Comparison of ENCODE assay signal across 8 cellular contexts in the genomic region with DNA sequence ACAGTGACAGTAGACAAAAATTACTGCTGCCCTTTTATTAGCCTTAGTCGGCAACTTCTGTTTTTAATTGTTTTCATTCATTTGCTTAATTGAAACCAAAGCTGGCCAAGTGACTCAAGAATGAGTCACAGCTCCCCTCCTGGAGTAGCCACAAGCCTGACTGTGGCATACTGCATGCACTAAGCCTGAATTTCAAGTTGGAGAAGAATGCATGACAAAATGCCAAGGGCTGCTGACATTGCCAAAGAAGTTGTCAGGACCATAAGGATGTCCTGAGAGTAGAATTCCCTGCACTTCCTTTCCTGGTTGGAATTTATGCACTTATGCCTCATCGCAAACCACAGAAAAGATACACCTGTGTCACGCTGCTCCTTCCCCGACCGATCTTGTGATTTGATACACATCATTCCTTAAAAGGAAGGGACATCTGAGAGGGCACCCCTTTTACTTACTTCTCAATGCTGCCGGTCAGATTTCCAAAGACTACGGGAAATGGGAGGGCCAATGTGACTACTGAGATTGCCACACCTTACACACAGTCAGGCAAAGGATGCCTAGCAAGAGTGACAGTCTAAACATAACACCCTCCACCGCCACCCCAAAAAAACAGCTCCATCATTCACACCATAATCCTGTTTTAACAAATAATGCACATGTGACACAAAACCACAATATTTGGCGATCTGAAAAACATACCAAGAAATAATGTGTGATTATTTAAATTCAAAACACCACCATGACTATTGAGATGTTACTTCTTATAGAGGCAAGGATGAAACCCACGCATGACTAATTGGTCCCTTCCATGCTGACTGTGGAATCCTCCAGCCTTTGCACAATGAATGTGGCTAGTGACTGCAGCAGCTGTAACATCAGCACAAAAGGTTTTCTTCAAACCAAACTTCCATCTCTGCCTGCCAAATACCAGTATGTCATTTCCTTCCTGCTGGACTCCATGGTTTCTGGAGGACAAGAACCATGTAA. TPM values are rescaled to one million over a fixed set of nuclear protein-coding genes. Genes with fewer than 3 reads are reported as not detected.
A peak's percentile ranks its signal among the peaks of the same experiment; 100 is the strongest.
DNase-seq lines count a peak whose midpoint lies in the region; ATAC-seq and TF ChIP-seq lines count a peak whose summit lies in the region.

No MANE protein-coding gene starts in this region.

- H3K4me1 ChIP-seq in GM23248 (ENCODE audit: insufficient read depth) (peaks cover 37% of the 10 kb centered on the region), Loucy (ENCODE audit: insufficient read depth, low read length, poor library complexity, severe bottlenecking) (peaks cover 98% of the 10 kb centered on the region), psoas muscle (no peaks in the 10 kb centered on the region)

- DNase-seq in COLO829 (ENCODE audit: low spot score) (peak; percentile 72), GM23248 (peak; percentile 96), fibroblast of pulmonary artery (ENCODE audit: low read depth) (peak; percentile 95), psoas muscle (peak in 1 of 2 donors; percentile 23), NCI-H2029 (lab: John Stamatoyannopoulos, UW) (no peak)
- peak; percentile 82 for DNase-seq in activated CD8-positive, alpha-beta T cell treated with anti-CD3 and anti-CD28 coated beads for 36 hours

- H3K4me2 ChIP-seq in GM23248 (ENCODE audit: unreplicated experiment), result peak overlapping the region; percentile 48
- H3K4me2 ChIP-seq in Loucy (ENCODE audit: low read depth, low read length, poor library complexity, severe bottlenecking), result peak overlapping the region; percentile 61

- H3K27ac Mint-ChIP-seq in activated CD8-positive, alpha-beta T cell treated with anti-CD3 and anti-CD28 coated beads for 36 hours, result peak overlapping the region; percentile 70

- peaks cover 86% of the 10 kb centered on the region for H3K4me1 Mint-ChIP-seq in activated CD8-positive, alpha-beta T cell treated with anti-CD3 and anti-CD28 coated beads for 36 hours (ENCODE audit: low read depth)

- H3K9ac ChIP-seq in GM23248 (no peak overlapping the region), Loucy (ENCODE audit: low read depth, low read length, poor library complexity, severe bottlenecking) (peak overlapping the region; percentile 5)

- H3K36me3 ChIP-seq in GM23248 (ENCODE audit: low read depth) (no peaks in the 10 kb centered on the region), Loucy (ENCODE audit: insufficient read depth, low read length) (peaks cover 23% of the 10 kb centered on the region), psoas muscle (ENCODE audit: insufficient read depth in 1 of 2, low read depth in 1 of 2) (no peaks in the 10 kb centered on the region)

- CTCF ChIA-PET in activated CD8-positive, alpha-beta T cell treated with anti-CD3 and anti-CD28 coated beads for 36 hours (lab: Charles Lee), result interaction anchor here (1.9 kb wide), 1 partner anchor 27 kb away, joined by 7 read pairs; no protein-coding TSS in a partner anchor

- in situ Hi-C loops in GM23248 (cut with MboI), result no loop called here

- POLR2A ChIA-PET in activated CD8-positive, alpha-beta T cell treated with anti-CD3 and anti-CD28 coated beads for 36 hours (lab: Charles Lee), result interaction anchor here (0.6 to 1.7 kb wide), 3 partner anchors 12 to 1889 kb away, joined by 3 to 6 read pairs (median 4); no protein-coding TSS in a partner anchor

- ATAC-seq in activated CD8-positive, alpha-beta T cell treated with anti-CD3 and anti-CD28 coated beads for 36 hours, result peak; percentile 48
- peak; percentile 46 to 75 (median 68) for ATAC-seq in psoas muscle
- ATAC-seq in GM21447 (IDR thresholded peaks at IDR 0.05; ENCODE audit: unreplicated experiment), result no peak

- WGBS in GM23248 (ENCODE audit: low coverage in 1 of 2, low lambda C conversion rate in 2 of 2, missing lambda C conversion rate in 2 of 2), 2 experiments, result 11 to 13% methylated on average over 10 of the region's 10 CpGs
- WGBS in psoas muscle, 3 donors, result 20 to 30% (median 21%) methylated on average over 10 of the region's 10 CpGs

- no peaks in the 10 kb centered on the region for H3K27me3 Mint-ChIP-seq in activated CD8-positive, alpha-beta T cell treated with anti-CD3 and anti-CD28 coated beads for 36 hours

- H3K4me3 ChIP-seq in GM23248, result peak overlapping the region; percentile 31
- H3K4me3 ChIP-seq in Loucy (ENCODE audit: low read length, poor library complexity, severe bottlenecking), result peak overlapping the region; percentile 33
- H3K4me3 ChIP-seq in fibroblast of pulmonary artery (replicated peaks; ENCODE audit: low read depth, low read length), result no peak overlapping the region
- H3K4me3 ChIP-seq in psoas muscle, result no peak overlapping the region

- H3K9me2 ChIP-seq in GM23248 (ENCODE audit: insufficient read depth) (no peaks in the 10 kb centered on the region), Loucy (replicated peaks; ENCODE audit: low read depth, low read length) (no peaks in the 10 kb centered on the region)

- H3K79me2 ChIP-seq in GM23248 (ENCODE audit: insufficient read depth), result no peaks in the 10 kb centered on the region
- H3K79me2 ChIP-seq in Loucy (ENCODE audit: insufficient read depth, low read length), result peaks cover 97% of the 10 kb centered on the region

- no peaks in the 10 kb centered on the region for H4K20me1 ChIP-seq in GM23248 (ENCODE audit: insufficient read depth)
- peaks cover 89% of the 10 kb centered on the region for H4K20me1 ChIP-seq in Loucy (ENCODE audit: insufficient read depth, low read length, poor library complexity, severe bottlenecking)

- no peaks in the 10 kb centered on the region for H3K9me3 ChIP-seq in GM23248 (ENCODE audit: low read depth)
- H3K9me3 ChIP-seq in Loucy (ENCODE audit: insufficient read depth, low read depth, low read length), result no peaks in the 10 kb centered on the region
- no peaks in the 10 kb centered on the region for H3K9me3 ChIP-seq in psoas muscle

- intact Hi-C loops in activated CD8-positive, alpha-beta T cell treated with anti-CD3 and anti-CD28 coated beads for 36 hours (cut with micrococcal nuclease), result loop anchor here (1.0 to 10.0 kb wide), 3 partner anchors 27 to 152 kb away; no protein-coding TSS in a partner anchor
- intact Hi-C loops in psoas muscle (cut with DNase I), result no loop called here

- peak overlapping the region; percentile 44 for H3K4me3 Mint-ChIP-seq in activated CD8-positive, alpha-beta T cell treated with anti-CD3 and anti-CD28 coated beads for 36 hours

- H3F3A ChIP-seq in GM23248 (ENCODE audit: insufficient read depth) (peaks cover 32% of the 10 kb centered on the region), Loucy (ENCODE audit: low read depth) (peaks cover 9% of the 10 kb centered on the region)

- H3K36me3 Mint-ChIP-seq in activated CD8-positive, alpha-beta T cell treated with anti-CD3 and anti-CD28 coated beads for 36 hours (ENCODE audit: low read depth), result peaks cover 9% of the 10 kb centered on the region

- H3K9me3 Mint-ChIP-seq in activated CD8-positive, alpha-beta T cell treated with anti-CD3 and anti-CD28 coated beads for 36 hours, result peaks cover 2% of the 10 kb centered on the region

- no peak for TF ChIP-seq CTCF in Loucy (conservative IDR thresholded peaks at IDR 0.05; ENCODE audit: low read length)
- no peak for TF ChIP-seq CTCF in activated CD8-positive, alpha-beta T cell treated with anti-CD3 and anti-CD28 coated beads for 36 hours (IDR thresholded peaks at IDR 0.05)
- TF ChIP-seq CTCF in fibroblast of pulmonary artery (IDR thresholded peaks at IDR 0.05; ENCODE audit: low read length, missing control alignments), result no peak
- no peak for TF ChIP-seq CTCF in psoas muscle (IDR thresholded peaks at IDR 0.05)

- H2AFZ ChIP-seq in GM23248 (no peak overlapping the region), Loucy (ENCODE audit: low read length) (no peak overlapping the region)

- no peaks in the 10 kb centered on the region for H3K27me3 ChIP-seq in GM23248 (replicated peaks; ENCODE audit: insufficient read depth)
- no peaks in the 10 kb centered on the region for H3K27me3 ChIP-seq in Loucy (ENCODE audit: insufficient read depth, low read length, poor library complexity, severe bottlenecking)
- no peaks in the 10 kb centered on the region for H3K27me3 ChIP-seq in psoas muscle (ENCODE audit: insufficient read depth in 3 of 3, low read length in 2 of 3)

- H3K27ac ChIP-seq in GM23248 (peak overlapping the region; percentile 58), psoas muscle (no peak overlapping the region)

RNA-seq across cellular contexts. Expression of a gene that starts 28.2 kb away (rescaled TPM):
- total RNA-seq in GM23248 (2014; rRNA removed; shearing (Covaris generic)), result under 0.01 and 0.63 TPM in 2 replicates
- polyA plus RNA-seq in GM23248 (2016; fragmentation: Nextera tagmentation; extraction: Ambion mirVana), result 0.23 and 0.24 TPM in 2 replicates
- 1 to 10 TPM; 5.3 to 6.2 TPM for total RNA-seq in activated CD8-positive, alpha-beta T cell treated with anti-CD3 and anti-CD28 coated beads for 36 hours
- total RNA-seq in psoas muscle, result 1 to 10 TPM in 3 of 4 donors, under 1 TPM in 1; 0.71 to 1.7 (median 1.3) TPM
- under 1 TPM; 0.28 to 0.72 (median 0.30) TPM for polyA plus RNA-seq in psoas muscle

Comparison
In these comparisons a context has a peak if more than half of its experiments do, and no peak if none do; other contexts are left out.
1. H3K4me3 ChIP-seq: peak in GM23248 (single experiment) and Loucy (single experiment); none in fibroblast of pulmonary artery (single experiment) and psoas muscle (single experiment).